Comparison of ENCODE assay signal across 19 cellular contexts in genomic region chr17:11882716-11883115, GRCh38.
"Had no signal": no experiment of that assay in that cellular context is flagged by ENCODE, and none has a peak within 500 bp of the region (broad histone marks: within the 10 kb centered on the region; RNA-seq: fewer than 3 reads in every experiment).

No MANE protein-coding gene starts in this region.

- H3K27me3 ChIP-seq: esophagus squamous epithelium, ovary, stomach, testis, tibial nerve, upper lobe of left lung had no signal

- H3K4me1 ChIP-seq: psoas muscle, stomach, testis, tibial nerve, upper lobe of left lung had no signal

- H3K27ac ChIP-seq: esophagus squamous epithelium, ovary, psoas muscle, stomach, testis, tibial nerve, upper lobe of left lung had no signal

- H3K4me3 ChIP-seq: esophagus squamous epithelium, ovary, psoas muscle, stomach, testis, tibial nerve, upper lobe of left lung had no signal

- DNase-seq: cerebellar nuclear complex; cortex of kidney; effector memory CD8-positive, alpha-beta T cell; esophagus squamous epithelium; kidney; mesenchymal stem cell; midbrain; naive thymus-derived CD4-positive, alpha-beta T cell; nucleus accumbens; ovary; posterior cingulate gyrus; psoas muscle; stimulated activated CD4-positive, alpha-beta T cell treated with anti-CD3 and anti-CD28 coated beads, Interleukin-2, amount 100 ng/mL, for 24 hours; stimulated activated CD4-positive, alpha-beta T cell treated with anti-CD3 and anti-CD28 coated beads, Interleukin-4, amount 100 ng/mL, for 24 hours; stimulated activated naive CD4-positive, alpha-beta T cell treated with Interleukin-2 at 50 U/mL for 16 hours; stomach; testis; upper lobe of left lung had no signal

- H3K9me3 ChIP-seq: esophagus squamous epithelium, ovary, psoas muscle, stomach, testis, tibial nerve, upper lobe of left lung had no signal

- H3K36me3 ChIP-seq: esophagus squamous epithelium, ovary, stomach, tibial nerve, upper lobe of left lung had no signal
